30 cellular contexts compared by ENCODE assay signal in genomic region chr6:169042061-169042460, GRCh38.
"Had no signal": no experiment of that assay in that cellular context is flagged by ENCODE, and none has a peak within 500 bp of the region (broad histone marks: within the 10 kb centered on the region; RNA-seq: fewer than 3 reads in every experiment).

No MANE protein-coding gene starts in this region.

- H3K4me3 ChIP-seq: ascending aorta, body of pancreas, SK-N-MC had no signal

- H3K36me3 ChIP-seq: ascending aorta had no signal

- H3K4me1 Mint-ChIP-seq: activated CD4-positive, alpha-beta T cell treated with anti-CD3 and anti-CD28 coated beads for 36 hours; activated naive CD8-positive, alpha-beta T cell treated with anti-CD3 and anti-CD28 coated beads, Interleukin-2, amount 10 ng/mL, durations not matched to agents 7 days and 5 days; T-cell had no signal

- H3K4me3 Mint-ChIP-seq: activated CD4-positive, alpha-beta T cell treated with anti-CD3 and anti-CD28 coated beads for 36 hours; activated CD8-positive, alpha-beta T cell treated with anti-CD3 and anti-CD28 coated beads for 36 hours; activated naive CD8-positive, alpha-beta T cell treated with anti-CD3 and anti-CD28 coated beads, Interleukin-2, amount 10 ng/mL, durations not matched to agents 7 days and 5 days; activated T-cell treated with anti-CD3 and anti-CD28 coated beads, Interleukin-2, amount 50 U/mL, for 72 hours; T-cell had no signal

- DNase-seq: activated CD4-positive, alpha-beta T cell treated with anti-CD3 and anti-CD28 coated beads for 36 hours; activated CD4-positive, alpha-beta T cell treated with anti-CD3 and anti-CD28 coated beads, Interleukin-2, amount 50 U/mL, for 1 hour; activated CD8-positive, alpha-beta memory T cell treated with anti-CD3 and anti-CD28 coated beads, Interleukin-2, amount 50 U/mL, for 4 hours; activated CD8-positive, alpha-beta T cell treated with anti-CD3 and anti-CD28 coated beads for 36 hours; activated gamma-delta T cell treated with Interleukin-2 at 50 U/mL for 16 hours; activated naive CD4-positive, alpha-beta T cell treated with anti-CD3 and anti-CD28 coated beads, Interleukin-2, amount 50 U/mL, for 16 hours; activated naive CD8-positive, alpha-beta T cell treated with anti-CD3 and anti-CD28 coated beads, Interleukin-2, amount 10 ng/mL, durations not matched to agents 7 days and 5 days; activated T-cell treated with anti-CD3 and anti-CD28 coated beads, Interleukin-2, amount 50 U/mL, for 72 hours; amniotic stem cell; body of pancreas; central memory CD4-positive, alpha-beta T cell; KBM-7; NCI-H1105 treated with DMSO at 0.1 percent for 48 hours; NCI-H1694; NCI-H2029; NCI-H2107; NCI-H2171 treated with DMSO at 0.1 percent for 48 hours; NCI-H226; NCI-H526; NCI-H774; RPMI8226; T-cell; T-helper 2 cell; T1000 had no signal

- H3K27me3 Mint-ChIP-seq: activated CD8-positive, alpha-beta T cell treated with anti-CD3 and anti-CD28 coated beads for 36 hours; activated naive CD8-positive, alpha-beta T cell treated with anti-CD3 and anti-CD28 coated beads, Interleukin-2, amount 10 ng/mL, durations not matched to agents 7 days and 5 days had no signal

- H3K27ac Mint-ChIP-seq: activated CD4-positive, alpha-beta T cell treated with anti-CD3 and anti-CD28 coated beads for 36 hours; activated CD8-positive, alpha-beta T cell treated with anti-CD3 and anti-CD28 coated beads for 36 hours; activated naive CD8-positive, alpha-beta T cell treated with anti-CD3 and anti-CD28 coated beads, Interleukin-2, amount 10 ng/mL, durations not matched to agents 7 days and 5 days; activated T-cell treated with anti-CD3 and anti-CD28 coated beads, Interleukin-2, amount 50 U/mL, for 72 hours; activated T-helper 2 cell treated with anti-CD3 and anti-CD28 coated beads, Interferon-gamma antibody, Interleukin-2, Interleukin-4, amounts not matched to agents 10 μg/mL and 5 μg/mL and 100 μg/mL, durations not matched to agents 14 hours and 24 hours and 36 hours; T-cell had no signal

- H3K9me3 Mint-ChIP-seq: activated T-helper 2 cell treated with anti-CD3 and anti-CD28 coated beads, Interferon-gamma antibody, Interleukin-2, Interleukin-4, amounts not matched to agents 10 μg/mL and 5 μg/mL and 100 μg/mL, durations not matched to agents 14 hours and 24 hours and 36 hours had no signal

- H3K36me3 Mint-ChIP-seq: activated naive CD8-positive, alpha-beta T cell treated with anti-CD3 and anti-CD28 coated beads, Interleukin-2, amount 10 ng/mL, durations not matched to agents 7 days and 5 days; T-cell had no signal

- H3K27me3 ChIP-seq: ascending aorta, body of pancreas had no signal

- ATAC-seq: activated CD4-positive, alpha-beta T cell treated with anti-CD3 and anti-CD28 coated beads for 36 hours; activated CD8-positive, alpha-beta T cell treated with anti-CD3 and anti-CD28 coated beads for 36 hours; activated T-cell treated with anti-CD3 and anti-CD28 coated beads, Interleukin-2, amount 50 U/mL, for 72 hours; body of pancreas; Panc1; Right ventricle myocardium inferior; T-cell had no signal

- H3K27ac ChIP-seq: ascending aorta, body of pancreas, SK-N-MC, VCaP had no signal

- H3K4me1 ChIP-seq: body of pancreas had no signal
